Comparison of ENCODE assay signal across 8 cellular contexts in the genomic region with DNA sequence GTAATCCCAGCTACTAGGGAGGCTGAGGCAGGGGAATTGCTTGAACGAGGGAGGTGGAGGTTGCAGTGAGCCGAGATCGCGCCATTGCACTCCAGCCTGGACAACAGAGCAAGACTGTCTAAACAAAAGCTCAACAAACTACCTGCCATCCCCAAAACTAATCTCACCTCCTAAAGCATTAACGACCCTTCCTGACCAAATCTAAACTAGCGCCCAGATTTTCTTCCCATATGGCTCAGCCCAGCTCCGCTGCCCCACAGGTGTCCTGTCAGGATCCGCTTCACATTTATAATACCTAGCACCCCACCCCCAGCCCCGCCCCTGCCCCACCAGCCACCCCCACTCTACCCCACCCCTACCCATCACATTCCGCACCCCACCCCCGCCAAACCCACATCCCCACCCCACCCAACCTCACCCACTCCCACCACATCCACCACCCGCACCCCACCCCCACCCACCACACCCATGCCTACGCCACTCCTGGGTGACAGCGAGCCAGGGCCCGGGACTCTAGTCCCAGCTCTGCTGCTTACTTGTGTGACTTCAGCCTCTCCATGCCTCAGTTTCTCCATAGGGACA. TPM values are rescaled to one million over a fixed set of nuclear protein-coding genes. Genes with fewer than 3 reads are reported as not detected.
DNase-seq lines count a peak whose midpoint lies in the region; ATAC-seq and TF ChIP-seq lines count a peak whose summit lies in the region.

No MANE protein-coding gene starts in this region.

- peak overlapping the region; percentile 93 for H3K4me3 Mint-ChIP-seq in activated CD4-positive, alpha-beta T cell treated with anti-CD3 and anti-CD28 coated beads, Interleukin-2, amount 10 ng/mL, durations not matched to agents 24 days and 14 days
- H3K4me3 Mint-ChIP-seq in osteocyte (ENCODE audit: unreplicated experiment), result peak overlapping the region; percentile 85

- peaks cover 58% of the 10 kb centered on the region for H3K4me1 Mint-ChIP-seq in activated CD4-positive, alpha-beta T cell treated with anti-CD3 and anti-CD28 coated beads, Interleukin-2, amount 10 ng/mL, durations not matched to agents 24 days and 14 days
- peaks cover 34% of the 10 kb centered on the region for H3K4me1 Mint-ChIP-seq in osteocyte (ENCODE audit: unreplicated experiment)

- peak overlapping the region; percentile 89 for H3K27ac Mint-ChIP-seq in activated CD4-positive, alpha-beta T cell treated with anti-CD3 and anti-CD28 coated beads, Interleukin-2, amount 10 ng/mL, durations not matched to agents 24 days and 14 days
- H3K27ac Mint-ChIP-seq in osteocyte (ENCODE audit: unreplicated experiment), result peak overlapping the region; percentile 63

- no peaks in the 10 kb centered on the region for H3K9me3 Mint-ChIP-seq in activated CD4-positive, alpha-beta T cell treated with anti-CD3 and anti-CD28 coated beads, Interleukin-2, amount 10 ng/mL, durations not matched to agents 24 days and 14 days
- H3K9me3 Mint-ChIP-seq in osteocyte (ENCODE audit: unreplicated experiment), result no peaks in the 10 kb centered on the region

- intact Hi-C loops in activated CD4-positive, alpha-beta T cell treated with anti-CD3 and anti-CD28 coated beads, Interleukin-2, amount 10 ng/mL, durations not matched to agents 24 days and 14 days (cut with micrococcal nuclease), result loop anchor here (1.0 to 2.0 kb wide), 3 partner anchors 9 to 130 kb away; no protein-coding TSS in a partner anchor

- WGBS in esophagus, 2 donors, result 16 to 33% methylated on average over 8 to 15 of the region's 15 CpGs

- peaks cover 0 to 2% of the 10 kb centered on the region in 2 donors for H3K36me3 ChIP-seq in esophagus (ENCODE audit: control insufficient read depth in 2 of 2, insufficient read depth in 2 of 2, low read length in 1 of 2)

- no peaks in the 10 kb centered on the region for H3K27me3 ChIP-seq in esophagus (ENCODE audit: control insufficient read depth in 1 of 2, insufficient read depth in 2 of 2, low read length in 2 of 2)

- H3K4me1 ChIP-seq in esophagus (ENCODE audit: control insufficient read depth in 2 of 2, insufficient read depth in 2 of 2, low read length in 1 of 2), result peaks cover 0 to 5% of the 10 kb centered on the region in 2 donors

- H3K4me3 ChIP-seq in esophagus (ENCODE audit: low read depth in 1 of 2, low read length in 2 of 2), result peak overlapping the region; percentile 79 to 82

- no peaks in the 10 kb centered on the region for H3K9me3 ChIP-seq in esophagus (ENCODE audit: control insufficient read depth in 2 of 2, insufficient read depth in 1 of 2, low read depth in 1 of 2, low read length in 1 of 2)

- DNase-seq in NCI-H82 (lab: John Stamatoyannopoulos, UW), result peak; percentile 56
- DNase-seq in NCI-H82 treated with DMSO at 0.1 percent for 48 hours (lab: John Stamatoyannopoulos, UW; ENCODE audit: unreplicated experiment), result no peak
- DNase-seq in activated CD4-positive, alpha-beta T cell treated with anti-CD3 and anti-CD28 coated beads, Interleukin-2, amount 10 ng/mL, durations not matched to agents 24 days and 14 days, result no peak
- no peak for DNase-seq in osteocyte (ENCODE audit: extremely low spot score, unreplicated experiment)
- DNase-seq in NCI-H1930 (lab: John Stamatoyannopoulos, UW), result no peak
- no peak for DNase-seq in UCSD-AML1 (lab: John Stamatoyannopoulos, UW; ENCODE audit: unreplicated experiment)

- peak; percentile 6 for ATAC-seq in HG03097 (IDR thresholded peaks at IDR 0.05; ENCODE audit: low FRiP score, unreplicated experiment)

- H3K27me3 Mint-ChIP-seq in activated CD4-positive, alpha-beta T cell treated with anti-CD3 and anti-CD28 coated beads, Interleukin-2, amount 10 ng/mL, durations not matched to agents 24 days and 14 days, result no peaks in the 10 kb centered on the region
- no peaks in the 10 kb centered on the region for H3K27me3 Mint-ChIP-seq in osteocyte (ENCODE audit: unreplicated experiment)

- TF ChIP-seq CTCF in osteocyte (IDR thresholded peaks at IDR 0.05), result no peak

- peaks cover 24% of the 10 kb centered on the region for H3K36me3 Mint-ChIP-seq in activated CD4-positive, alpha-beta T cell treated with anti-CD3 and anti-CD28 coated beads, Interleukin-2, amount 10 ng/mL, durations not matched to agents 24 days and 14 days (ENCODE audit: low read depth)
- H3K36me3 Mint-ChIP-seq in osteocyte (ENCODE audit: unreplicated experiment), result peaks cover 2% of the 10 kb centered on the region

- peak overlapping the region; percentile 96 to 97 for H3K27ac ChIP-seq in esophagus (ENCODE audit: low read depth in 2 of 2, low read length in 1 of 2)

RNA-seq across cellular contexts. Expression of a gene that starts 0.6 kb away (rescaled TPM):
- 41.4 and 41.6 TPM in 2 replicates for total RNA-seq in activated CD4-positive, alpha-beta T cell treated with anti-CD3 and anti-CD28 coated beads, Interleukin-2, amount 10 ng/mL, durations not matched to agents 24 days and 14 days
- 1 to 10 TPM; 8.2 to 8.4 TPM for polyA plus RNA-seq in esophagus
- total RNA-seq in osteocyte, result 40.0 and 42.7 TPM in 2 replicates

RNA-seq across cellular contexts. Expression of a gene that starts 49.2 kb away (rescaled TPM):
- total RNA-seq in activated CD4-positive, alpha-beta T cell treated with anti-CD3 and anti-CD28 coated beads, Interleukin-2, amount 10 ng/mL, durations not matched to agents 24 days and 14 days, result 24.0 and 26.7 TPM in 2 replicates
- polyA plus RNA-seq in esophagus, result 10 to 100 TPM; 15.1 to 33.6 TPM
- total RNA-seq in osteocyte, result 27.3 and 36.1 TPM in 2 replicates
